In the genomic region with DNA sequence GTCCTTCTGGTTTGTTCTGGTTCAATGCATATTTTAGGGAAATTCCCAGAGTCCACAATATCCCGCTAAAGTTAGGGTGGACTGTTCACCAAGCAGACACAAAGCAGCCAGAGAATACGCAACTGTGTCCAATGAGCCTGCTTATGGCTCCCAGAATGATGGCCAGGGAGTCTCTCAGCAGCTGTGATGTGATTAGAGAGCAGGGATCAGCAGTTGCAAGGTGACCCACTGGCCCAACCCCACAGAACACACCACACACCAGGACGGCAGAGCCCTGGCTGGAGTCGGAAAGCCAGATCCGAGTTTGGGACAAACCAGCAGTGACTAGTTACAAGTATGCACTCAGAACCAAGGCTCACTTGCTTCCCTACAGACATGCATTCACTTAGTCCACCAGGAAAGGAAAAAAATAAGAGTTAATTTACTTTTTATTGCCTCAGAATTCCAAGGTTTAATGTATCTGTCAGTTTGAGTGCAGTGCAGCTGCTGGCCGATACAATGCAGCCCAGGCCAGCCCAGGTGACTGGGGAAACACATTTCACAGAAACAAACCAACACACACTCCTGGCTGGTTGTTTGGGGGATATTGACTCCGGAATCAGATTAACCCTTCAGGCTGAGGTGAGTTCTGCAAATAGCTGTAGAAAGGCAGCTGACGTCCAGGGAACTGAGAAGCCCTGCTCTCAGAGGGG, we compare ENCODE assay signal across 15 cellular contexts.
DNase-seq lines count a peak whose midpoint lies in the region; ATAC-seq and TF ChIP-seq lines count a peak whose summit lies in the region.
"Had no signal": no experiment of that assay in that cellular context is flagged by ENCODE, and none has a peak within 500 bp of the region (broad histone marks: within the 10 kb centered on the region; RNA-seq: fewer than 3 reads in every experiment).

No MANE protein-coding gene starts in this region.

- peaks cover 94 to 99% (median 95%) of the 10 kb centered on the region in 4 donors for H3K4me1 ChIP-seq in upper lobe of left lung

- H3K27me3 ChIP-seq in upper lobe of left lung: no peaks in the 10 kb centered on the region

- H3K27ac Mint-ChIP-seq in activated naive CD8-positive, alpha-beta T cell treated with anti-CD3 and anti-CD28 coated beads, Interleukin-2, amount 10 ng/mL, durations not matched to agents 7 days and 5 days: peak overlapping the region; percentile 33
- H3K27ac Mint-ChIP-seq in activated naive CD8-positive, alpha-beta T cell treated with anti-CD3 and anti-CD28 coated beads for 36 hours: no peak overlapping the region
- H3K27ac Mint-ChIP-seq in natural killer cell: peak overlapping the region; percentile 88 to 92
- no peak overlapping the region for H3K27ac Mint-ChIP-seq in T-helper 2 cell treated with Interferon-gamma antibody and Interleukin-4, amounts not matched to agents 5 μg/mL and 100 μg/mL, for 36 hours
- H3K27ac Mint-ChIP-seq: activated naive CD4-positive, alpha-beta T cell treated with anti-CD3 and anti-CD28 coated beads for 36 hours had no signal

- TF ChIP-seq CTCF in fibroblast of villous mesenchyme (IDR thresholded peaks at IDR 0.05; ENCODE audit: insufficient read depth, low read depth, low read length): no peak
- no peak for TF ChIP-seq CTCF in natural killer cell (IDR thresholded peaks at IDR 0.05)
- no peak for TF ChIP-seq CTCF in upper lobe of left lung (IDR thresholded peaks at IDR 0.05)

- H3K4me1 Mint-ChIP-seq in activated naive CD8-positive, alpha-beta T cell treated with anti-CD3 and anti-CD28 coated beads, Interleukin-2, amount 10 ng/mL, durations not matched to agents 7 days and 5 days: peaks cover 48% of the 10 kb centered on the region
- H3K4me1 Mint-ChIP-seq in activated naive CD8-positive, alpha-beta T cell treated with anti-CD3 and anti-CD28 coated beads for 36 hours: peaks cover 9% of the 10 kb centered on the region
- peaks cover 67 to 75% of the 10 kb centered on the region in 2 donors for H3K4me1 Mint-ChIP-seq in natural killer cell
- peaks cover 24% of the 10 kb centered on the region for H3K4me1 Mint-ChIP-seq in T-helper 2 cell treated with Interferon-gamma antibody and Interleukin-4, amounts not matched to agents 5 μg/mL and 100 μg/mL, for 36 hours (ENCODE audit: low read depth)

- no peak for ATAC-seq in activated naive CD8-positive, alpha-beta T cell treated with anti-CD3 and anti-CD28 coated beads, Interleukin-2, amount 10 ng/mL, durations not matched to agents 7 days and 5 days (ENCODE audit: low read depth)
- ATAC-seq in natural killer cell: no peak
- ATAC-seq in upper lobe of left lung (ENCODE audit: low FRiP score in 2 of 2): no peak

- H3K27me3 Mint-ChIP-seq in activated naive CD8-positive, alpha-beta T cell treated with anti-CD3 and anti-CD28 coated beads, Interleukin-2, amount 10 ng/mL, durations not matched to agents 7 days and 5 days: no peaks in the 10 kb centered on the region
- no peaks in the 10 kb centered on the region for H3K27me3 Mint-ChIP-seq in activated naive CD8-positive, alpha-beta T cell treated with anti-CD3 and anti-CD28 coated beads for 36 hours
- H3K27me3 Mint-ChIP-seq in natural killer cell (ENCODE audit: low read depth in 2 of 2): no peaks in the 10 kb centered on the region
- no peaks in the 10 kb centered on the region for H3K27me3 Mint-ChIP-seq in T-helper 2 cell treated with Interferon-gamma antibody and Interleukin-4, amounts not matched to agents 5 μg/mL and 100 μg/mL, for 36 hours (ENCODE audit: low read depth)
- H3K27me3 Mint-ChIP-seq: naive B cell had no signal

- H3K36me3 ChIP-seq in upper lobe of left lung: no peaks in the 10 kb centered on the region

- POLR2A ChIA-PET in activated naive CD8-positive, alpha-beta T cell treated with anti-CD3 and anti-CD28 coated beads, Interleukin-2, amount 10 ng/mL, durations not matched to agents 7 days and 5 days (lab: Charles Lee): no interaction called here

- WGBS in upper lobe of left lung, 2 donors: 72 to 84% methylated on average over 6 to 8 of the region's 8 CpGs

- DNase-seq in activated naive CD8-positive, alpha-beta T cell treated with anti-CD3 and anti-CD28 coated beads, Interleukin-2, amount 10 ng/mL, durations not matched to agents 7 days and 5 days: no peak
- DNase-seq in activated naive CD8-positive, alpha-beta T cell treated with anti-CD3 and anti-CD28 coated beads for 36 hours: no peak
- peak; percentile 75 for DNase-seq in fibroblast of villous mesenchyme (ENCODE audit: low read depth)
- no peak for DNase-seq in natural killer cell
- no peak for DNase-seq in upper lobe of left lung
- no peak for DNase-seq in DMS153 treated with DMSO at 0.1 percent for 48 hours (lab: John Stamatoyannopoulos, UW; ENCODE audit: unreplicated experiment)
- no peak for DNase-seq in activated CD8-positive, alpha-beta memory T cell treated with anti-CD3 and anti-CD28 coated beads, Interleukin-2, amount 50 U/mL, for 48 hours
- no peak for DNase-seq in T-helper 2 cell treated with Interferon-gamma antibody and Interleukin-4, amounts not matched to agents 5 μg/mL and 100 μg/mL, for 36 hours (ENCODE audit: low spot score)
- DNase-seq: activated CD4-positive, alpha-beta T cell treated with anti-CD3 and anti-CD28 coated beads, Interleukin-2, amount 50 U/mL, for 48 hours; activated naive CD4-positive, alpha-beta T cell treated with anti-CD3 and anti-CD28 coated beads for 36 hours; naive B cell; NCI-H2227 treated with DMSO at 0.1 percent for 48 hours; PC-9; T-helper 9 cell had no signal

- H3K9me3 Mint-ChIP-seq in activated naive CD8-positive, alpha-beta T cell treated with anti-CD3 and anti-CD28 coated beads, Interleukin-2, amount 10 ng/mL, durations not matched to agents 7 days and 5 days: no peaks in the 10 kb centered on the region
- no peaks in the 10 kb centered on the region for H3K9me3 Mint-ChIP-seq in activated naive CD8-positive, alpha-beta T cell treated with anti-CD3 and anti-CD28 coated beads for 36 hours
- no peaks in the 10 kb centered on the region for H3K9me3 Mint-ChIP-seq in natural killer cell
- no peaks in the 10 kb centered on the region for H3K9me3 Mint-ChIP-seq in T-helper 2 cell treated with Interferon-gamma antibody and Interleukin-4, amounts not matched to agents 5 μg/mL and 100 μg/mL, for 36 hours
- H3K9me3 Mint-ChIP-seq: activated naive CD4-positive, alpha-beta T cell treated with anti-CD3 and anti-CD28 coated beads for 36 hours; naive B cell had no signal

- H3K36me3 Mint-ChIP-seq in activated naive CD8-positive, alpha-beta T cell treated with anti-CD3 and anti-CD28 coated beads, Interleukin-2, amount 10 ng/mL, durations not matched to agents 7 days and 5 days: peaks cover 25% of the 10 kb centered on the region
- H3K36me3 Mint-ChIP-seq in activated naive CD8-positive, alpha-beta T cell treated with anti-CD3 and anti-CD28 coated beads for 36 hours: peaks cover 24% of the 10 kb centered on the region
- H3K36me3 Mint-ChIP-seq in natural killer cell: no peaks in the 10 kb centered on the region
- peaks cover 41% of the 10 kb centered on the region for H3K36me3 Mint-ChIP-seq in T-helper 2 cell treated with Interferon-gamma antibody and Interleukin-4, amounts not matched to agents 5 μg/mL and 100 μg/mL, for 36 hours (ENCODE audit: low read depth)

- no peak for TF ChIP-seq POLR2A in upper lobe of left lung (IDR thresholded peaks at IDR 0.05)

- H3K4me3 Mint-ChIP-seq in activated naive CD8-positive, alpha-beta T cell treated with anti-CD3 and anti-CD28 coated beads, Interleukin-2, amount 10 ng/mL, durations not matched to agents 7 days and 5 days: no peak overlapping the region
- H3K4me3 Mint-ChIP-seq in activated naive CD8-positive, alpha-beta T cell treated with anti-CD3 and anti-CD28 coated beads for 36 hours: no peak overlapping the region
- peak overlapping the region; percentile 57 for H3K4me3 Mint-ChIP-seq in natural killer cell
- H3K4me3 Mint-ChIP-seq in T-helper 2 cell treated with Interferon-gamma antibody and Interleukin-4, amounts not matched to agents 5 μg/mL and 100 μg/mL, for 36 hours: no peak overlapping the region
- H3K4me3 Mint-ChIP-seq: activated naive CD4-positive, alpha-beta T cell treated with anti-CD3 and anti-CD28 coated beads for 36 hours; naive B cell had no signal

- H3K9me3 ChIP-seq in upper lobe of left lung: no peaks in the 10 kb centered on the region

- TF ChIP-seq EP300 in upper lobe of left lung (IDR thresholded peaks at IDR 0.05): no peak

- H3K27ac ChIP-seq in upper lobe of left lung: peak overlapping the region; percentile 41 to 81 (median 67)
- H3K27ac ChIP-seq: PC-9 had no signal

- H3K4me3 ChIP-seq in fibroblast of villous mesenchyme (ENCODE audit: low read depth, low read length) (no peak overlapping the region), upper lobe of left lung (no peak overlapping the region)
- H3K4me3 ChIP-seq: PC-9, smooth muscle cell had no signal

- intact Hi-C loops in natural killer cell (cut with micrococcal nuclease): loop anchor here (2.0 kb wide), 1 partner anchor 16 kb away; no protein-coding TSS in a partner anchor

Comparison
In these comparisons a context has a peak if more than half of its experiments do, and no peak if none do; other contexts are left out.
1. H3K27ac Mint-ChIP-seq: peak in activated naive CD8-positive, alpha-beta T cell treated with anti-CD3 and anti-CD28 coated beads, Interleukin-2, amount 10 ng/mL, durations not matched to agents 7 days and 5 days (single experiment) and natural killer cell (2 of 2); none in activated naive CD8-positive, alpha-beta T cell treated with anti-CD3 and anti-CD28 coated beads for 36 hours (single experiment) and T-helper 2 cell treated with Interferon-gamma antibody and Interleukin-4, amounts not matched to agents 5 μg/mL and 100 μg/mL, for 36 hours (single experiment).